In genomic region chr2:98172150-98172765, GRCh38 we compare ENCODE assay signal across 21 cellular contexts.
DNase-seq lines count a peak whose midpoint lies in the region; ATAC-seq, FAIRE-seq and TF ChIP-seq lines count a peak whose summit lies in the region.
"Had no signal": no experiment of that assay in that cellular context is flagged by ENCODE, and none has a peak within 500 bp of the region (broad histone marks: within the 10 kb centered on the region; RNA-seq: fewer than 3 reads in every experiment).

No MANE protein-coding gene starts in this region.

- peaks cover 4% of the 10 kb centered on the region for H3K9me3 Mint-ChIP-seq in glutamatergic neuron (ENCODE audit: unreplicated experiment)

- H3K36me3 ChIP-seq in gastrocnemius medialis (no peaks in the 10 kb centered on the region), small intestine (ENCODE audit: control insufficient read depth in 2 of 2, insufficient read depth in 2 of 2, low read length in 2 of 2) (no peaks in the 10 kb centered on the region)
- H3K36me3 ChIP-seq: BE2C had no signal

- H3K27me3 ChIP-seq in gastrocnemius medialis (no peaks in the 10 kb centered on the region), small intestine (ENCODE audit: control insufficient read depth in 2 of 2, insufficient read depth in 2 of 2, low read length in 2 of 2) (no peaks in the 10 kb centered on the region)
- H3K27me3 ChIP-seq: BE2C had no signal

- intact Hi-C loops in left cardiac atrium (cut with DNase I) (loop anchor here (10.0 kb wide), 2 partner anchors 177 to 367 kb away; partner anchors contain the start of gene TMEM131 (in 1 of the 2)), gastrocnemius medialis (cut with DNase I; ENCODE audit: low total_unique reads) (loop anchor here (5.0 kb wide), 1 partner anchor 85 kb away; the partner anchor contains the start of gene VWA3B)

- WGBS in small intestine, 3 donors, result 79 to 89% (median 82%) methylated on average over 14 of the region's 14 CpGs

- no peak overlapping the region for H3K4me3 ChIP-seq in gastrocnemius medialis
- no peak overlapping the region for H3K4me3 ChIP-seq in small intestine (ENCODE audit: low read depth in 1 of 2, low read length in 2 of 2)

- peaks cover 4% of the 10 kb centered on the region in 2 donors for H3K4me1 ChIP-seq in gastrocnemius medialis
- H3K4me1 ChIP-seq in small intestine (ENCODE audit: control insufficient read depth in 2 of 2, insufficient read depth in 1 of 2, low read depth in 1 of 2, low read length in 1 of 2), result no peaks in the 10 kb centered on the region
- H3K4me1 ChIP-seq: BE2C had no signal

- no peaks in the 10 kb centered on the region for H3K9me3 ChIP-seq in gastrocnemius medialis
- no peaks in the 10 kb centered on the region for H3K9me3 ChIP-seq in small intestine (ENCODE audit: control insufficient read depth, low read depth)
- H3K9me3 ChIP-seq: BE2C had no signal

- TF ChIP-seq CTCF in gastrocnemius medialis (IDR thresholded peaks at IDR 0.05 in 4 of 5, conservative IDR thresholded peaks at IDR 0.05 in 1 of 5) (peak in 1 of 5 experiments; percentile 20), glutamatergic neuron (IDR thresholded peaks at IDR 0.05; ENCODE audit: partially characterized antibody, unreplicated experiment) (no peak)

- H3K4me3 Mint-ChIP-seq in glutamatergic neuron (ENCODE audit: unreplicated experiment), result no peak overlapping the region
- H3K4me3 Mint-ChIP-seq: CD4-positive, CD25-positive, alpha-beta regulatory T cell; H9 had no signal

- ATAC-seq in left cardiac atrium (peak; percentile 65 to 71), gastrocnemius medialis (peak; percentile 89 to 90), GM19463 (IDR thresholded peaks at IDR 0.05; ENCODE audit: unreplicated experiment) (no peak)

- peaks cover 5% of the 10 kb centered on the region for H3K36me3 Mint-ChIP-seq in glutamatergic neuron (ENCODE audit: unreplicated experiment)
- H3K36me3 Mint-ChIP-seq: CD4-positive, CD25-positive, alpha-beta regulatory T cell had no signal

- in situ Hi-C loops in G401 (cut with HindIII; ENCODE audit: low sequenced_read_pairs) (no loop called here), gastrocnemius medialis (cut with MboI; ENCODE audit: low sequenced_read_pairs in 4 of 4) (no loop called here)

- TF ChIP-seq POLR2A in gastrocnemius medialis (IDR thresholded peaks at IDR 0.05), result no peak

- peaks cover 2% of the 10 kb centered on the region for H3K27me3 Mint-ChIP-seq in glutamatergic neuron (ENCODE audit: unreplicated experiment)

- no peak overlapping the region for H3K27ac Mint-ChIP-seq in glutamatergic neuron (ENCODE audit: unreplicated experiment)
- H3K27ac Mint-ChIP-seq: CD4-positive, CD25-positive, alpha-beta regulatory T cell; H9 had no signal

- peak; percentile 85 for DNase-seq in G401 (ENCODE audit: low spot score)
- DNase-seq in cerebellar nuclear complex (lab: John Stamatoyannopoulos, UW), result peak; percentile 53 to 58
- no peak for DNase-seq in left cardiac atrium
- DNase-seq in gastrocnemius medialis, result peak; percentile 53 to 70
- no peak for DNase-seq in glutamatergic neuron
- DNase-seq in small intestine, result no peak
- DNase-seq: BE2C; CD4-positive, CD25-positive, alpha-beta regulatory T cell; COR-L47; DMS 273 treated with DMSO at 0.1 percent for 48 hours; DND-41; H9; NCI-H1417 treated with DMSO at 0.1 percent for 48 hours; NCI-H187 treated with DMSO at 0.1 percent for 48 hours; NCI-H2227 treated with DMSO at 0.1 percent for 48 hours; NCI-H774 had no signal

- peaks cover 4% of the 10 kb centered on the region for H3K4me1 Mint-ChIP-seq in glutamatergic neuron (ENCODE audit: low read depth, unreplicated experiment)
- H3K4me1 Mint-ChIP-seq: CD4-positive, CD25-positive, alpha-beta regulatory T cell had no signal

- peak overlapping the region; percentile 68 to 79 (median 74) for H3K27ac ChIP-seq in gastrocnemius medialis
- H3K27ac ChIP-seq in small intestine (ENCODE audit: low read depth in 1 of 2, low read length in 1 of 2), result no peak overlapping the region
- H3K27ac ChIP-seq: HL-60 had no signal

- no peak for FAIRE-seq in small intestine (lab: Jason Lieb, UNC)
- FAIRE-seq: A204.1, G401.6, RCC 7860 had no signal

Comparison
In these comparisons a context has a peak if more than half of its experiments do, and no peak if none do; other contexts are left out.
1. DNase-seq: peak in G401 (single experiment), cerebellar nuclear complex (2 of 2) and gastrocnemius medialis (2 of 2); none in left cardiac atrium (single experiment), glutamatergic neuron (single experiment) and small intestine (single experiment).
2. H3K27ac ChIP-seq: peak in gastrocnemius medialis (4 of 4); none in small intestine (0 of 2).